Comparison of ENCODE assay signal across 8 cellular contexts in genomic region chr4:133151681-133152329, GRCh38. TPM values are rescaled to one million over a fixed set of nuclear protein-coding genes. Genes with fewer than 3 reads are reported as not detected.
DNase-seq lines count a peak whose midpoint lies in the region; ATAC-seq, FAIRE-seq and TF ChIP-seq lines count a peak whose summit lies in the region.

No MANE protein-coding gene starts in this region.

- peak overlapping the region; percentile 91 for H3K4me2 ChIP-seq in A549
- peak overlapping the region; percentile 98 for H3K4me2 ChIP-seq in H9 (ENCODE audit: insufficient read depth, insufficient read length, low read length)

- peak overlapping the region; percentile 35; the same call in 2 of the 3 replicates for H3K4me3 ChIP-seq in A549

- H2AK5ac ChIP-seq in H9 (ENCODE audit: insufficient read length, low read length): no peak overlapping the region

- no peak overlapping the region for H3K56ac ChIP-seq in H9 (ENCODE audit: insufficient read length, low read depth, low read length)

- no peak overlapping the region for H4K91ac ChIP-seq in H9 (ENCODE audit: insufficient read length, low read depth, low read length)

- H3T11ph ChIP-seq in H9 (ENCODE audit: low read length): no peak overlapping the region

- TF ChIP-seq CTCF in A549 (IDR thresholded peaks at IDR 0.05) (no peak), H9 (conservative IDR thresholded peaks at IDR 0.05) (peak; percentile 61), nephron progenitor cell (IDR thresholded peaks at IDR 0.05) (peak; percentile 41)

- no peak overlapping the region for H3K4ac ChIP-seq in H9 (ENCODE audit: low read depth, low read length)

- H3K4me1 Mint-ChIP-seq in H9 (peaks cover 58 to 61% of the 10 kb centered on the region in 2 experiments), nephron progenitor cell (peaks cover 76% of the 10 kb centered on the region)

- ATAC-seq in A549 (no peak), GM19452 (IDR thresholded peaks at IDR 0.05; ENCODE audit: unreplicated experiment) (no peak)

- TF ChIP-seq RAD21 in A549 (conservative IDR thresholded peaks at IDR 0.05 in 1 of 2, IDR thresholded peaks at IDR 0.05 in 1 of 2): no peak

- no peaks in the 10 kb centered on the region for H3K79me1 ChIP-seq in H9 (ENCODE audit: insufficient read depth, low read depth, low read length, poor library complexity, severe bottlenecking)

- H3K14ac ChIP-seq in H9 (ENCODE audit: insufficient read depth, low read length): no peak overlapping the region

- H2AFZ ChIP-seq in H9 (ENCODE audit: low read length): no peak overlapping the region

- H3K9ac ChIP-seq in H9 (ENCODE audit: extremely low read depth, insufficient read length, low read length): no peak overlapping the region

- FAIRE-seq in A549 (lab: Jason Lieb, UNC): no peak

- H2BK15ac ChIP-seq in H9 (ENCODE audit: low read depth, low read length): no peak overlapping the region

- no peak overlapping the region for H2BK20ac ChIP-seq in H9 (ENCODE audit: low read depth, low read length, poor library complexity, severe bottlenecking)

- WGBS in A549 (ENCODE audit: missing lambda C conversion rate): no CpG with 5 or more reads among the region's 63 CpGs
- WGBS in H9 (ENCODE audit: extremely low coverage, insufficient read length, low lambda C conversion rate): no CpG with 5 or more reads among the region's 63 CpGs

- H4K20me1 ChIP-seq in H9 (ENCODE audit: control insufficient read depth, insufficient read depth, insufficient read length): peaks cover 2% of the 10 kb centered on the region

- no peak overlapping the region for H4K5ac ChIP-seq in H9 (ENCODE audit: insufficient read length, low read depth, low read length)

- H3K23ac ChIP-seq in H9 (ENCODE audit: insufficient read length, low read depth, low read length): no peak overlapping the region

- peaks cover 38% of the 10 kb centered on the region; the same call in 1 of the 2 replicates for H3K27me3 ChIP-seq in H9 (ENCODE audit: insufficient read depth, low read length)

- H2BK5ac ChIP-seq in H9 (ENCODE audit: insufficient read length, low read length): no peak overlapping the region

- CTCF ChIA-PET in A549 (lab: Yijun Ruan, JAX): interaction anchor here (0.6 to 1.5 kb wide), 2 partner anchors 9 to 1948 kb away, joined by 3 to 4 read pairs; no protein-coding TSS in a partner anchor

- H3K9me3 Mint-ChIP-seq in H9: peaks cover 0 to 6% of the 10 kb centered on the region in 2 experiments; a peak in 3 of 5 replicates
- H3K9me3 Mint-ChIP-seq in nephron progenitor cell: no peaks in the 10 kb centered on the region

- H3K27ac Mint-ChIP-seq in H9 (no peak overlapping the region), nephron progenitor cell (no peak overlapping the region)

- H3K27me3 Mint-ChIP-seq in H9 (ENCODE audit: low read depth): peaks cover 72% of the 10 kb centered on the region
- H3K27me3 Mint-ChIP-seq in nephron progenitor cell (ENCODE audit: low read depth, poor library complexity): peaks cover 78% of the 10 kb centered on the region

- TF ChIP-seq EP300 in A549 (IDR thresholded peaks at IDR 0.05): no peak

- TF ChIP-seq POLR2A in A549 (IDR thresholded peaks at IDR 0.05; ENCODE audit: low read length): no peak

- no peaks in the 10 kb centered on the region for H3K79me2 ChIP-seq in H9 (ENCODE audit: insufficient read depth, low read length)

- H3K9me3 ChIP-seq in A549 (no peaks in the 10 kb centered on the region), H9 (ENCODE audit: control insufficient read depth, low read depth, low read length) (no peaks in the 10 kb centered on the region)

- H2BK12ac ChIP-seq in H9 (ENCODE audit: insufficient read length, low read depth, low read length): no peak overlapping the region

- H3K27ac ChIP-seq in A549: no peak overlapping the region
- no peak overlapping the region for H3K27ac ChIP-seq in H9 (ENCODE audit: insufficient read length, low read depth, low read length)

- H4K8ac ChIP-seq in H9 (replicated peaks; ENCODE audit: insufficient read length, low read depth, low read length): no peak overlapping the region

- H3K23me2 ChIP-seq in H9 (ENCODE audit: insufficient read length, low read depth, low read length, poor library complexity, severe bottlenecking): peaks cover 59% of the 10 kb centered on the region

- H3K4me3 Mint-ChIP-seq in H9 (peak overlapping the region; percentile 82 to 92), nephron progenitor cell (peak overlapping the region; percentile 82)

- H3K4me1 ChIP-seq in A549: 0 out of 3 replicates have a peak, but pooled peaks cover 9% of the 10 kb centered on the region
- no peaks in the 10 kb centered on the region for H3K4me1 ChIP-seq in H9 (ENCODE audit: insufficient read depth, low read length)

- H3K18ac ChIP-seq in H9 (ENCODE audit: insufficient read length, low read depth, low read length): no peak overlapping the region

- peak in 1 of 2 experiments; percentile 3 for DNase-seq in A549 (ENCODE audit: low read depth in 1 of 2, low spot score in 1 of 2)
- DNase-seq in H9: peak; percentile 73
- DNase-seq in ecto neural progenitor cell (ENCODE audit: low spot score): peak; percentile 79
- peak; percentile 70 for DNase-seq in nephron progenitor cell
- DNase-seq in AG08396 (ENCODE audit: low spot score): no peak
- no peak for DNase-seq in GDM1 (lab: John Stamatoyannopoulos, UW)
- DNase-seq in OCI-M2 (lab: John Stamatoyannopoulos, UW; ENCODE audit: unreplicated experiment): no peak

- H2BK120ac ChIP-seq in H9 (ENCODE audit: low read depth, low read length, poor library complexity, severe bottlenecking): no peak overlapping the region

- POLR2A ChIA-PET in A549 (lab: Yijun Ruan, JAX): no interaction called here

- H3K36me3 Mint-ChIP-seq in H9 (ENCODE audit: insufficient read depth in 1 of 3, low read depth in 3 of 3) (peaks cover 0 to 6% (median 0%) of the 10 kb centered on the region in 3 experiments; a peak in 3 of 7 replicates), nephron progenitor cell (ENCODE audit: low read depth) (no peaks in the 10 kb centered on the region)

TF ChIP-seq in A549, 52 proteins besides CTCF, POLR2A, EP300 and RAD21:
- TF ChIP-seq CHD4 (IDR thresholded peaks at IDR 0.05; ENCODE audit: borderline replicate concordance): no peak
- no peak for TF ChIP-seq SMC3 (IDR thresholded peaks at IDR 0.05)
- no peak for TF ChIP-seq PBX3 (IDR thresholded peaks at IDR 0.05)
- TF ChIP-seq MAFK (IDR thresholded peaks at IDR 0.05; ENCODE audit: partially characterized antibody): no peak

RNA-seq across cellular contexts. Expression of gene PCDH10, which starts 2.7 kb away (rescaled TPM):
- polyA plus RNA-seq in A549 (2011; rRNA removed) (0.37 and 0.38 TPM in 2 replicates), A549 (2017; fragmentation: RNase III; extraction: RNeasy Plus Mini Kit Qiagen cat#74134 plus additional on column Dnase treatment) (0.42 to 0.58 TPM (median 0.49 TPM) in 3 replicates)
- 0.33 and 0.36 TPM in 2 replicates for polyA plus RNA-seq in A549 (2012; cell fraction: cytosol; rRNA removed)
- 0.79 and 0.82 TPM in 2 replicates for polyA plus RNA-seq in A549 (2012; cell fraction: nucleus; rRNA removed)
- 0.54 TPM in 2 replicates for polyA minus RNA-seq in A549 (2011; rRNA and poly(A)+ RNA removed)
- total RNA-seq in H9 (2021): 6.9 and 8.1 TPM in 2 replicates

Comparison
In these comparisons a context has a peak if more than half of its experiments do, and no peak if none do; other contexts are left out.
1. DNase-seq: peak in H9 (single experiment), ecto neural progenitor cell (single experiment) and nephron progenitor cell (single experiment); none in AG08396 (single experiment), GDM1 (single experiment) and OCI-M2 (single experiment).